In the genomic region with DNA sequence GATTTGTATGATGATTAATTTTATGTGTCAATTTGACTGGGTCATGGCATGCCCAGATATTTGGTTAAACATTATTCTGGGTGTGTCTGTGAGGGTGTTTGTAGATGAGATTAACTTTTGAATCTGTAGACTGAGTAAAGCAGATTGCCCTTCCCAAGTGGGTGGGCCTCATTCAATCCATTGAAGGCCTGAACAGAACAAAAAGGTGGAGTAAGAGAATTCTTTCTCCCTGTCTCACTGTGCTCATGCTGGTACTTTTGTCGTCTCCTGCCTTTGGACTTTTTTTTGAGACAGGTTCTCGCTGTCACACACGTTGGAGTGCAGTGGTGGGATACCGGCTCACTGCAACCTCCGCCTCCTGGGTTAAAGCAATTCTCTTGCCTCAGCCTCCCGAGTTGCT, we compare ENCODE assay signal across 21 cellular contexts.
"Had no signal": no experiment of that assay in that cellular context is flagged by ENCODE, and none has a peak within 500 bp of the region (broad histone marks: within the 10 kb centered on the region; RNA-seq: fewer than 3 reads in every experiment).

No MANE protein-coding gene starts in this region.

- H3K4me1 Mint-ChIP-seq: activated CD4-positive, alpha-beta T cell treated with anti-CD3 and anti-CD28 coated beads, Interleukin-2, amount 10 ng/mL, durations not matched to agents 24 days and 14 days; activated naive CD4-positive, alpha-beta T cell treated with anti-CD3 and anti-CD28 coated beads, Interleukin-2, amount 50 U/mL, for 24 hours had no signal

- H3K4me2 ChIP-seq: neural progenitor cell had no signal

- H3K9me3 Mint-ChIP-seq: activated CD4-positive, alpha-beta T cell treated with anti-CD3 and anti-CD28 coated beads, Interleukin-2, amount 10 ng/mL, durations not matched to agents 24 days and 14 days; activated CD8-positive, alpha-beta T cell treated with anti-CD3 and anti-CD28 coated beads for 36 hours; activated naive CD4-positive, alpha-beta T cell treated with anti-CD3 and anti-CD28 coated beads, Interleukin-2, amount 50 U/mL, for 24 hours; dendritic cell treated with granulocyte-macrophage colony-stimulating factor and Interleukin-4, amounts not matched to agents 40 ng/mL and 50 ng/mL, for 4 days had no signal

- H3K4me3 Mint-ChIP-seq: activated CD4-positive, alpha-beta T cell treated with anti-CD3 and anti-CD28 coated beads, Interleukin-2, amount 10 ng/mL, durations not matched to agents 24 days and 14 days; activated CD8-positive, alpha-beta T cell treated with anti-CD3 and anti-CD28 coated beads for 36 hours; activated naive CD4-positive, alpha-beta T cell treated with anti-CD3 and anti-CD28 coated beads, Interleukin-2, amount 50 U/mL, for 24 hours; dendritic cell treated with granulocyte-macrophage colony-stimulating factor and Interleukin-4, amounts not matched to agents 40 ng/mL and 50 ng/mL, for 4 days; naive thymus-derived CD4-positive, alpha-beta T cell; neural progenitor cell had no signal

- H3K9ac ChIP-seq: neural progenitor cell had no signal

- H3K36me3 ChIP-seq: heart left ventricle, neural progenitor cell, right atrium auricular region, tibial artery, uterus had no signal

- ATAC-seq: activated CD4-positive, CD25-positive, alpha-beta regulatory T cell treated with anti-CD3 and anti-CD28 coated beads, Interleukin-2, amount 50 U/mL, for 24 hours; activated CD8-positive, alpha-beta T cell treated with anti-CD3 and anti-CD28 coated beads for 36 hours; body of pancreas; heart left ventricle; left colon; naive thymus-derived CD4-positive, alpha-beta T cell; stimulated activated naive CD8-positive, alpha-beta T cell treated with anti-CD3 and anti-CD28 coated beads, Interleukin-15, Interleukin-2, amounts not matched to agents 100 U/mL and 50 U/mL, for 24 hours had no signal

- DNase-seq: activated CD4-positive, alpha-beta T cell treated with anti-CD3 and anti-CD28 coated beads, Interleukin-2, amount 10 ng/mL, durations not matched to agents 24 days and 14 days; activated CD8-positive, alpha-beta T cell treated with anti-CD3 and anti-CD28 coated beads for 36 hours; activated gamma-delta T cell treated with Interleukin-2 at 50 U/mL for 16 hours; anterior cingulate cortex; body of pancreas; effector CD8-positive, alpha-beta T cell; heart left ventricle; left colon; mesenchymal stem cell; naive thymus-derived CD4-positive, alpha-beta T cell; stimulated activated CD4-positive, alpha-beta T cell treated with anti-CD3 and anti-CD28 coated beads, Interleukin-4, amount 100 ng/mL, for 4 hours; stimulated activated naive CD8-positive, alpha-beta T cell treated with anti-CD3 and anti-CD28 coated beads, Interleukin-15, Interleukin-2, amounts not matched to agents 100 U/mL and 50 U/mL, for 24 hours; substantia nigra; tibial artery; uterus had no signal

- H3K4me3 ChIP-seq: body of pancreas, heart left ventricle, neural progenitor cell, right atrium auricular region, tibial artery, uterus had no signal

- H2AFZ ChIP-seq: neural progenitor cell had no signal

- H3K27ac Mint-ChIP-seq: activated CD4-positive, alpha-beta T cell treated with anti-CD3 and anti-CD28 coated beads, Interleukin-2, amount 10 ng/mL, durations not matched to agents 24 days and 14 days; activated CD8-positive, alpha-beta T cell treated with anti-CD3 and anti-CD28 coated beads for 36 hours; activated naive CD4-positive, alpha-beta T cell treated with anti-CD3 and anti-CD28 coated beads, Interleukin-2, amount 50 U/mL, for 24 hours; dendritic cell treated with granulocyte-macrophage colony-stimulating factor and Interleukin-4, amounts not matched to agents 40 ng/mL and 50 ng/mL, for 4 days; naive thymus-derived CD4-positive, alpha-beta T cell; neural progenitor cell had no signal

- H3K36me3 Mint-ChIP-seq: neural progenitor cell had no signal

- H3K27ac ChIP-seq: body of pancreas, heart left ventricle, neural progenitor cell, right atrium auricular region, tibial artery, uterus, VCaP had no signal

- H3K27me3 ChIP-seq: body of pancreas, right atrium auricular region, tibial artery, uterus had no signal

- H3K4me1 ChIP-seq: neural progenitor cell, right atrium auricular region, tibial artery, uterus had no signal

- H3K9me3 ChIP-seq: body of pancreas, tibial artery, uterus had no signal
